ENCODE assay signal across 1 cellular context in the genomic region with DNA sequence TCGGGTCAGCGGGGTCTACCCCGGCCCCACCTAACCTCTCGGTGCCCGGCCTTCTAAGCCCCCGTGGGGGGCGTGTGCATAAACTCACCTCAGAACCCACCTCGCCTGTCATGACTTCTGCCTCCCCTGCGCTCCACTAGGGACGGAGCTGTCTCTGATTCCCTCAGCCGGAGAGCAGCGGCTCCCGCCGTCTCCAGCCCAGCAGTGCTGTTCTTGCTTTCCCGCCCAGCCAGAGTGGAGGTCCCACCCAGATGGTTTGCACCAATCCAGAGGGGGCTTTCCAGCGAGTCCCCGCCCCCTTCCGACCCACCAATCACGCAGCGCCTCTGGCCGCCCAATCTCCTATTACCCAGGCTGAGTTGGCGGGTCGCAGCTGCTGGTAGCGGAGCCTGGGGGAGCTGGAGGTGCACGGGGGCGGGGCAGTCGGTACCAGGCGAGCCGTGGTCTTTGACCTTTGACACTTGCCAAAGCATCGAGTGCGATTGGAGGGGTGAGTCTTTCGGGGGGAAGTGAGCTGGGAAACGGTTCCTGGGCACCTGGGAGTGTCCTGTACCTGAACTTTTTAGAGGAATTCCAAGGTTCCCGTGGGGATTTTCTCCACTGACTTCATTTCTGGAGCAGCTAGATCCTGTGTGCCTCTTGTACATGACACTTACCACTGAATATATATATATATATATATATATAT.
TF ChIP-seq lines count a peak whose summit lies in the region.

A gene (minus strand): TSS at position 220 of the 688 bp plus-strand sequence. CDS start 108 bp downstream, at position 112.

TF ChIP-seq in SK-N-SH treated with all-trans-retinoic acid at 6 μM for 48 hours, 23 proteins besides CTCF, POLR2A, EP300 and RAD21 (continued from another document):
- TF ChIP-seq, protein P1, sequence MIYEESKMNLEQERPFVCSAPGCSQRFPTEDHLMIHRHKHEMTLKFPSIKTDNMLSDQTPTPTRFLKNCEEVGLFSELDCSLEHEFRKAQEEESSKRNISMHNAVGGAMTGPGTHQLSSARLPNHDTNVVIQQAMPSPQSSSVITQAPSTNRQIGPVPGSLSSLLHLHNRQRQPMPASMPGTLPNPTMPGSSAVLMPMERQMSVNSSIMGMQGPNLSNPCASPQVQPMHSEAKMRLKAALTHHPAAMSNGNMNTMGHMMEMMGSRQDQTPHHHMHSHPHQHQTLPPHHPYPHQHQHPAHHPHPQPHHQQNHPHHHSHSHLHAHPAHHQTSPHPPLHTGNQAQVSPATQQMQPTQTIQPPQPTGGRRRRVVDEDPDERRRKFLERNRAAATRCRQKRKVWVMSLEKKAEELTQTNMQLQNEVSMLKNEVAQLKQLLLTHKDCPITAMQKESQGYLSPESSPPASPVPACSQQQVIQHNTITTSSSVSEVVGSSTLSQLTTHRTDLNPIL (CRISPR knock-in tag; IDR thresholded peaks at IDR 0.05; ENCODE audit: low read depth): no peak
- TF ChIP-seq GLIS3 (CRISPR knock-in tag; IDR thresholded peaks at IDR 0.05): no peak
- TF ChIP-seq ARNTL (CRISPR knock-in tag; IDR thresholded peaks at IDR 0.05; ENCODE audit: borderline replicate concordance, low read depth): no peak
